ENCODE assay signal across 31 cellular contexts in the genomic region with DNA sequence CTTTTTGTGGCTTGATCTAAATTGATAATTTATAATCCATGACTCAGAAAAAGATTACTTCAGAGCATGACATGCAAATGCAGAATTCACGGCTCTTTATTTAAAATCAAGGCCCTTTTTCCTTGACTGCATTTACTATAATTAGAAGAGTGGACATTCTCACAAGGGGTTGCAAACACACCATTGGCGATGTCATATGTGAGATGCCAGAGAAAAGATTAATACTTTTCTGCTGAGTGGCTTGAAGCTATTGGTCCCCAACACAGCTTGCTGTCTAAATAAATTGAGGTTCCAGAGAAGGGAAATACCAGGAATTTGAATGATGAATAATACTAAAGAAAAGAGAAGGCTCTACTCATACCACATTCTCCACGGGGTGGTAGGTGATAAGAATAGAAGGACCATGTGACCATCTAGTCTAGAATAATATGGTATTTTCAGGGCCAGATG.
A peak's percentile ranks its signal among the peaks of the same experiment; 100 is the strongest.
DNase-seq lines count a peak whose midpoint lies in the region; ATAC-seq and TF ChIP-seq lines count a peak whose summit lies in the region.
"Had no signal": no experiment of that assay in that cellular context is flagged by ENCODE, and none has a peak within 500 bp of the region (broad histone marks: within the 10 kb centered on the region; RNA-seq: fewer than 3 reads in every experiment).

No MANE protein-coding gene starts in this region.

- no peaks in the 10 kb centered on the region for H4K20me1 ChIP-seq in smooth muscle cell (ENCODE audit: low read depth)

- CTCF ChIA-PET in Panc1 (lab: Charles Lee) (no interaction called here), Caco-2 (lab: Charles Lee) (no interaction called here)

- H3K27me3 ChIP-seq in Panc1 (ENCODE audit: control insufficient read depth, insufficient read depth, low read length) (no peaks in the 10 kb centered on the region), smooth muscle cell (ENCODE audit: low read depth) (no peaks in the 10 kb centered on the region), Caco-2 (replicated peaks; ENCODE audit: control insufficient read depth, insufficient read depth, low read length) (no peaks in the 10 kb centered on the region)
- H3K27me3 ChIP-seq: dorsolateral prefrontal cortex, foreskin keratinocyte, heart right ventricle, left lung, right atrium auricular region had no signal

- POLR2A ChIA-PET in Panc1 (lab: Charles Lee) (no interaction called here), Caco-2 (lab: Charles Lee) (no interaction called here)

- H3K27me3 Mint-ChIP-seq in Caco-2 (ENCODE audit: insufficient read depth, unreplicated experiment), result no peaks in the 10 kb centered on the region
- H3K27me3 Mint-ChIP-seq: activated CD4-positive, alpha-beta T cell treated with anti-CD3 and anti-CD28 coated beads, Interleukin-2, amount 10 ng/mL, durations not matched to agents 7 days and 5 days; activated naive CD4-positive, alpha-beta T cell treated with anti-CD3 and anti-CD28 coated beads, Interleukin-2, amount 50 U/mL, for 24 hours had no signal

- H3K27ac ChIP-seq in Panc1 (ENCODE audit: low read length), result peak overlapping the region; percentile 73
- peak overlapping the region; percentile 39 for H3K27ac ChIP-seq in smooth muscle cell (ENCODE audit: low read depth)
- H3K27ac ChIP-seq: dorsolateral prefrontal cortex, foreskin keratinocyte, heart right ventricle, HL-60, left lung, right atrium auricular region had no signal

- no peak overlapping the region for H3K4me2 ChIP-seq in smooth muscle cell

- no peak overlapping the region for H2AFZ ChIP-seq in smooth muscle cell (ENCODE audit: low read depth)

- H3K79me2 ChIP-seq in smooth muscle cell (ENCODE audit: low read depth), result no peaks in the 10 kb centered on the region

- DNase-seq in ELR (ENCODE audit: low read depth), result peak; percentile 32
- no peak for DNase-seq in Panc1 (ENCODE audit: low read depth, low spot score)
- DNase-seq in fibroblast of mammary gland (ENCODE audit: low read depth), result peak; percentile 18
- no peak for DNase-seq in smooth muscle cell (lab: John Stamatoyannopoulos, UW; ENCODE audit: unreplicated experiment)
- no peak for DNase-seq in Caco-2
- DNase-seq in omental fat pad (ENCODE audit: low spot score), result no peak
- DNase-seq: activated CD4-positive, alpha-beta T cell treated with anti-CD3 and anti-CD28 coated beads, Interleukin-2, amount 10 ng/mL, durations not matched to agents 7 days and 5 days; activated CD8-positive, alpha-beta memory T cell treated with anti-CD3 and anti-CD28 coated beads, Interleukin-2, amount 50 U/mL, for 4 hours; AML-193; aorta; CD8-positive, alpha-beta T cell; DMS53; dorsolateral prefrontal cortex; foreskin keratinocyte; heart right ventricle; left lung; naive thymus-derived CD8-positive, alpha-beta T cell; NCI-H1048; NCI-H1930; NCI-H2227 treated with DMSO at 0.1 percent for 48 hours; occipital lobe; stimulated activated CD4-positive, alpha-beta T cell treated with anti-CD3 and anti-CD28 coated beads, Interleukin-12 subunit alpha, Interleukin-12 subunit beta, amount 100 ng/mL, for 4 hours; stimulated activated CD4-positive, alpha-beta T cell treated with anti-CD3 and anti-CD28 coated beads, Interleukin-4, amount 100 ng/mL, for 24 hours; stimulated activated naive CD4-positive, alpha-beta T cell; T-helper 2 cell had no signal

- H3K27ac Mint-ChIP-seq in Caco-2 (ENCODE audit: unreplicated experiment), result no peak overlapping the region
- H3K27ac Mint-ChIP-seq: activated CD4-positive, alpha-beta T cell treated with anti-CD3 and anti-CD28 coated beads, Interleukin-2, amount 10 ng/mL, durations not matched to agents 7 days and 5 days; activated naive CD4-positive, alpha-beta T cell treated with anti-CD3 and anti-CD28 coated beads, Interleukin-2, amount 50 U/mL, for 24 hours; CD8-positive, alpha-beta T cell; naive thymus-derived CD8-positive, alpha-beta T cell had no signal

- H3K36me3 Mint-ChIP-seq in Caco-2 (ENCODE audit: insufficient read depth, unreplicated experiment), result no peaks in the 10 kb centered on the region
- H3K36me3 Mint-ChIP-seq: activated naive CD4-positive, alpha-beta T cell treated with anti-CD3 and anti-CD28 coated beads, Interleukin-2, amount 50 U/mL, for 24 hours; CD8-positive, alpha-beta T cell; naive thymus-derived CD8-positive, alpha-beta T cell had no signal

- BruUV-seq in Panc1 (replicated peaks; lab: Mats Ljungman, UMichigan) (no TSS peak), Caco-2 (replicated peaks; lab: Mats Ljungman, UMichigan) (no TSS peak)

- peaks cover 16% of the 10 kb centered on the region; the same call in 1 of the 2 replicates for H3K4me1 ChIP-seq in Panc1 (ENCODE audit: control insufficient read depth, insufficient read depth, low read length)
- no peaks in the 10 kb centered on the region for H3K4me1 ChIP-seq in smooth muscle cell (ENCODE audit: low read depth)
- no peaks in the 10 kb centered on the region for H3K4me1 ChIP-seq in Caco-2
- H3K4me1 ChIP-seq: foreskin keratinocyte, HAP-1, heart right ventricle, left lung, right atrium auricular region had no signal

- no peaks in the 10 kb centered on the region for H3K9me3 Mint-ChIP-seq in Caco-2 (ENCODE audit: unreplicated experiment)
- H3K9me3 Mint-ChIP-seq: activated CD4-positive, alpha-beta T cell treated with anti-CD3 and anti-CD28 coated beads, Interleukin-2, amount 10 ng/mL, durations not matched to agents 7 days and 5 days; activated naive CD4-positive, alpha-beta T cell treated with anti-CD3 and anti-CD28 coated beads, Interleukin-2, amount 50 U/mL, for 24 hours; CD8-positive, alpha-beta T cell; central memory CD8-positive, alpha-beta T cell; naive thymus-derived CD8-positive, alpha-beta T cell had no signal

- H3K9me3 ChIP-seq in Panc1 (ENCODE audit: control insufficient read depth, insufficient read depth, low read depth, low read length), result no peaks in the 10 kb centered on the region; the same call in 1 of the 2 replicates
- no peaks in the 10 kb centered on the region for H3K9me3 ChIP-seq in smooth muscle cell (replicated peaks; ENCODE audit: low read depth)
- H3K9me3 ChIP-seq in Caco-2, result no peaks in the 10 kb centered on the region
- H3K9me3 ChIP-seq: HAP-1, heart right ventricle, left lung, right atrium auricular region had no signal

- H3K4me1 Mint-ChIP-seq in Caco-2 (ENCODE audit: low read depth, unreplicated experiment), result peaks cover 23% of the 10 kb centered on the region
- H3K4me1 Mint-ChIP-seq: activated CD4-positive, alpha-beta T cell treated with anti-CD3 and anti-CD28 coated beads, Interleukin-2, amount 10 ng/mL, durations not matched to agents 7 days and 5 days; activated naive CD4-positive, alpha-beta T cell treated with anti-CD3 and anti-CD28 coated beads, Interleukin-2, amount 50 U/mL, for 24 hours; central memory CD8-positive, alpha-beta T cell; naive thymus-derived CD8-positive, alpha-beta T cell had no signal

- intact Hi-C loops in Panc1 (cut with micrococcal nuclease; ENCODE audit: unreplicated experiment), result no loop called here
- intact Hi-C loops in Caco-2 (cut with micrococcal nuclease; ENCODE audit: unreplicated experiment), result no loop called here

- no peak overlapping the region for H3K4me3 Mint-ChIP-seq in Caco-2 (ENCODE audit: unreplicated experiment)
- H3K4me3 Mint-ChIP-seq: activated CD4-positive, alpha-beta T cell treated with anti-CD3 and anti-CD28 coated beads, Interleukin-2, amount 10 ng/mL, durations not matched to agents 7 days and 5 days; activated naive CD4-positive, alpha-beta T cell treated with anti-CD3 and anti-CD28 coated beads, Interleukin-2, amount 50 U/mL, for 24 hours; CD8-positive, alpha-beta T cell; central memory CD8-positive, alpha-beta T cell; naive thymus-derived CD8-positive, alpha-beta T cell had no signal

- in situ Hi-C loops in Panc1 (cut with HindIII; ENCODE audit: low pct_unique_long_range_greater_than_20kb, low sequenced_read_pairs), result no loop called here

- H3K36me3 ChIP-seq in Panc1 (ENCODE audit: control insufficient read depth, insufficient read depth, low read length) (no peaks in the 10 kb centered on the region), smooth muscle cell (ENCODE audit: low read depth) (no peaks in the 10 kb centered on the region), Caco-2 (ENCODE audit: control insufficient read depth, insufficient read depth, low read length) (peaks cover 1% of the 10 kb centered on the region; the same call in 1 of the 2 replicates)
- H3K36me3 ChIP-seq: HAP-1, heart right ventricle, left lung, right atrium auricular region had no signal

- no peak overlapping the region for H3K4me3 ChIP-seq in Panc1 (ENCODE audit: low read depth in 2 of 2, low read length in 2 of 2)
- no peak overlapping the region for H3K4me3 ChIP-seq in fibroblast of mammary gland (ENCODE audit: control insufficient read depth, low read depth, low read length)
- no peak overlapping the region for H3K4me3 ChIP-seq in smooth muscle cell
- H3K4me3 ChIP-seq in Caco-2 (ENCODE audit: low read depth, low read length), result no peak overlapping the region
- H3K4me3 ChIP-seq: dorsolateral prefrontal cortex, HAP-1, heart right ventricle, left lung, right atrium auricular region had no signal

- TF ChIP-seq CTCF in Panc1 (IDR thresholded peaks at IDR 0.05) (no peak), fibroblast of mammary gland (conservative IDR thresholded peaks at IDR 0.05; ENCODE audit: control insufficient read depth, insufficient read depth, low read depth, low read length) (no peak), smooth muscle cell (IDR thresholded peaks at IDR 0.05; ENCODE audit: borderline replicate concordance, insufficient read depth, poor library complexity, severe bottlenecking) (no peak), Caco-2 (IDR thresholded peaks at IDR 0.05; ENCODE audit: insufficient read depth in 1 of 2, low read depth in 1 of 2, low read length in 1 of 2, severe bottlenecking in 1 of 2, unreplicated experiment in 1 of 2) (no peak), omental fat pad (IDR thresholded peaks at IDR 0.05) (no peak)

- no peaks in the 10 kb centered on the region for H3F3A ChIP-seq in smooth muscle cell (ENCODE audit: low read depth)

- WGBS in smooth muscle cell (ENCODE audit: low lambda C conversion rate), result 35% methylated on average over 3 of the region's 3 CpGs

- no peak overlapping the region for H3K9ac ChIP-seq in smooth muscle cell (ENCODE audit: low read depth)

- ATAC-seq in Panc1, result no peak
- no peak for ATAC-seq in HG03045 (IDR thresholded peaks at IDR 0.05; ENCODE audit: unreplicated experiment)
- ATAC-seq in omental fat pad (ENCODE audit: low FRiP score), result no peak
- ATAC-seq: CD8-positive, alpha-beta T cell; foreskin keratinocyte; heart right ventricle; left lung; naive thymus-derived CD8-positive, alpha-beta T cell had no signal

Comparison
In these comparisons a context has a peak if more than half of its experiments do, and no peak if none do; other contexts are left out.
1. DNase-seq: peak in ELR (single experiment) and fibroblast of mammary gland (single experiment); none in Panc1 (single experiment), smooth muscle cell (single experiment), Caco-2 (0 of 2) and omental fat pad (single experiment).